In the genomic region with DNA sequence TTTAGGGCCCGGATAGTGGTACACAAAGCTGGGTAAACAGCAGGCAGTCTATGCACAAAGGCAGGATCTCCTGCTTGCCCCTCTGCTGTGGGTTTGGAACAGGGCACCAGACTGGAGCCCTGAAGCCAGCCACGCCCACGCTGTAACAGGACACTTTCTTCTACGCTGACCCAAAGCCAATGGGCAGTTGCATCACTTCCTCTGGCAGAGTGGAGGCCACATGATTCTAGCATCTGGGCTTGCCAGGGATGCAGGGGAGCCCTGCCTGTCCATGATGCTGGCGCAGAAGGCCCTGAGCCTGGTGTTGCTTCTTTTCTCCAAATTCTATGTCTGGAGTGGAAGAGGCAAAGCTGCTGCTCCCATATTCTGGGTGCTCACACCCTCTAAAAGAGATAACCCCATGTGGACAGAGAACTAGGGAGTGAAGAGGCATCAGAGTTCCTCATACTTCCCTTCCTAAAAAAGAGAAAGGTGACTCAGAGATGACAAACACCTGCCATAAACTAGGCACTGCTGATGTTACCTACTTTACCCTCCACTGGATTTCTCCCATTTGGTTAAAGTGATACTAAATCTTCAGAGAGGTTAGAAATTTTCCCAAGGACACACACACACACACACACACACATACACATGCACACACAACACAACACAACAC, we compare ENCODE assay signal across 8 cellular contexts.
DNase-seq lines count a peak whose midpoint lies in the region; ATAC-seq and TF ChIP-seq lines count a peak whose summit lies in the region.

No MANE protein-coding gene starts in this region.

- H3K4me3 ChIP-seq in ascending aorta (no peak overlapping the region), skin epidermis (no peak overlapping the region)

- no peaks in the 10 kb centered on the region for H3K36me3 ChIP-seq in ascending aorta

- no peak for ATAC-seq in GM21576 (IDR thresholded peaks at IDR 0.05; ENCODE audit: unreplicated experiment)

- TF ChIP-seq CTCF in ascending aorta (IDR thresholded peaks at IDR 0.05) = no peak

- DNase-seq in Ammon's horn (ENCODE audit: low spot score) = peak; percentile 93
- DNase-seq in MV-4-11 (lab: John Stamatoyannopoulos, UW) = peak; percentile 83
- peak; percentile 86 to 96 for DNase-seq in ascending aorta (ENCODE audit: low spot score in 2 of 2)
- peak; percentile 47 for DNase-seq in iPS DF 19.7 (ENCODE audit: low read depth, low spot score)
- DNase-seq in activated CD4-positive, alpha-beta T cell treated with anti-CD3 and anti-CD28 coated beads, Interleukin-2, amount 50 U/mL, for 48 hours = no peak
- DNase-seq in NCI-H69 (lab: John Stamatoyannopoulos, UW) = no peak

- intact Hi-C loops in ascending aorta (cut with DNase I) = loop anchor here (1.0 to 5.0 kb wide), 6 partner anchors 17 to 727 kb away; a partner anchor contains a TSS

- H3K27ac ChIP-seq in ascending aorta (peak overlapping the region; percentile 92 to 95), skin epidermis (peak overlapping the region in 17 of 21 experiments; percentile 13 to 84 (median 60))

- peaks cover 22 to 31% of the 10 kb centered on the region in 2 donors for H3K4me1 ChIP-seq in ascending aorta

- no peaks in the 10 kb centered on the region for H3K9me3 ChIP-seq in ascending aorta

- H3K27me3 ChIP-seq in ascending aorta = no peaks in the 10 kb centered on the region

Comparison
In these comparisons a context has a peak if more than half of its experiments do, and no peak if none do; other contexts are left out.
1. DNase-seq: peak in Ammon's horn (single experiment), MV-4-11 (single experiment), ascending aorta (2 of 2) and iPS DF 19.7 (single experiment); none in activated CD4-positive, alpha-beta T cell treated with anti-CD3 and anti-CD28 coated beads, Interleukin-2, amount 50 U/mL, for 48 hours (0 of 2) and NCI-H69 (single experiment).